Comparison of ENCODE assay signal across 1 cellular context in the genomic region with DNA sequence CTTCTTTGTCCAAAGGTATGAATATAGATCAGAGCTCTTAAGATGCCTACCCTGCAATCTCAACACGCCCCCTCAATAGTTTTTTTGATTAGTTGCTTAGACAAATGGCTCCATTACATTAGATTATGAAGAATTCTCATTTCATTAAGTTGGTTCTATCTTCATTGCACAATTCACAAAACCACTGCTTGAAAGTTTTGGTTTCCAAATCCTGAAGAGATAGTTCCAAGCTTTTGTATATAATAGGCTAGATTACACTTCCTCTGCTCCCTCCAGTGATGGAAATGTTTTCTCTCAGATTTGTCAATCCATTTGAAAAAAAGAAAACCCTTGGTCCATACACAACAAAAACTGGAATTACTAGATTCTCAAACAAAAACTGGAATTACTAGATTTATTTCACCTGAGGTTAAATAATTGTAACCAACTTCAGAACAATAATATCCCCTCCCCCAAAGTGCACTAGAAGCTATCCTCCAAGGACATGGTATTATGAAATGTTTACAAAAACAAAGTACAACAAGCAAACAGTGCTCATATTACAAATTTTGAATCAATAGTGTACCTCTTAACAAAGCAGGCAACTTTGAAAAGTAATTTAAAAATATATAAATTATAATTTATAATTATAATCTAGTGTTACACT.
TF ChIP-seq lines count a peak whose summit lies in the region.

No MANE protein-coding gene starts in this region.

TF ChIP-seq in HepG2, 621 proteins besides CTCF, POLR2A, EP300 and RAD21 (continued from another document and continues in another):
- TF ChIP-seq, protein P1, sequence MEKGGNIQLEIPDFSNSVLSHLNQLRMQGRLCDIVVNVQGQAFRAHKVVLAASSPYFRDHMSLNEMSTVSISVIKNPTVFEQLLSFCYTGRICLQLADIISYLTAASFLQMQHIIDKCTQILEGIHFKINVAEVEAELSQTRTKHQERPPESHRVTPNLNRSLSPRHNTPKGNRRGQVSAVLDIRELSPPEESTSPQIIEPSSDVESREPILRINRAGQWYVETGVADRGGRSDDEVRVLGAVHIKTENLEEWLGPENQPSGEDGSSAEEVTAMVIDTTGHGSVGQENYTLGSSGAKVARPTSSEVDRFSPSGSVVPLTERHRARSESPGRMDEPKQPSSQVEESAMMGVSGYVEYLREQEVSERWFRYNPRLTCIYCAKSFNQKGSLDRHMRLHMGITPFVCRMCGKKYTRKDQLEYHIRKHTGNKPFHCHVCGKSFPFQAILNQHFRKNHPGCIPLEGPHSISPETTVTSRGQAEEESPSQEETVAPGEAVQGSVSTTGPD (CRISPR knock-in tag; IDR thresholded peaks at IDR 0.05), result no peak
- TF ChIP-seq, protein P2, sequence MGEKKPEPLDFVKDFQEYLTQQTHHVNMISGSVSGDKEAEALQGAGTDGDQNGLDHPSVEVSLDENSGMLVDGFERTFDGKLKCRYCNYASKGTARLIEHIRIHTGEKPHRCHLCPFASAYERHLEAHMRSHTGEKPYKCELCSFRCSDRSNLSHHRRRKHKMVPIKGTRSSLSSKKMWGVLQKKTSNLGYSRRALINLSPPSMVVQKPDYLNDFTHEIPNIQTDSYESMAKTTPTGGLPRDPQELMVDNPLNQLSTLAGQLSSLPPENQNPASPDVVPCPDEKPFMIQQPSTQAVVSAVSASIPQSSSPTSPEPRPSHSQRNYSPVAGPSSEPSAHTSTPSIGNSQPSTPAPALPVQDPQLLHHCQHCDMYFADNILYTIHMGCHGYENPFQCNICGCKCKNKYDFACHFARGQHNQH (CRISPR knock-in tag; IDR thresholded peaks at IDR 0.05), result no peak
- TF ChIP-seq NFE2L1 (CRISPR knock-in tag; IDR thresholded peaks at IDR 0.05; ENCODE audit: borderline replicate concordance), result no peak
- TF ChIP-seq NFIC (IDR thresholded peaks at IDR 0.05; ENCODE audit: low read length), result peak; percentile 87; the same call in 1 of the 2 replicates
- no peak for TF ChIP-seq ZNF143 (CRISPR knock-in tag; IDR thresholded peaks at IDR 0.05)
- no peak for TF ChIP-seq ZNF451 (CRISPR knock-in tag; IDR thresholded peaks at IDR 0.05)
- TF ChIP-seq ZNF484 (CRISPR knock-in tag; IDR thresholded peaks at IDR 0.05; ENCODE audit: borderline replicate concordance, low read depth), result no peak
- TF ChIP-seq SNAPC2 (CRISPR knock-in tag; IDR thresholded peaks at IDR 0.05), result no peak
- TF ChIP-seq TRIM24 (CRISPR knock-in tag; IDR thresholded peaks at IDR 0.05), result no peak
- TF ChIP-seq, protein P3, sequence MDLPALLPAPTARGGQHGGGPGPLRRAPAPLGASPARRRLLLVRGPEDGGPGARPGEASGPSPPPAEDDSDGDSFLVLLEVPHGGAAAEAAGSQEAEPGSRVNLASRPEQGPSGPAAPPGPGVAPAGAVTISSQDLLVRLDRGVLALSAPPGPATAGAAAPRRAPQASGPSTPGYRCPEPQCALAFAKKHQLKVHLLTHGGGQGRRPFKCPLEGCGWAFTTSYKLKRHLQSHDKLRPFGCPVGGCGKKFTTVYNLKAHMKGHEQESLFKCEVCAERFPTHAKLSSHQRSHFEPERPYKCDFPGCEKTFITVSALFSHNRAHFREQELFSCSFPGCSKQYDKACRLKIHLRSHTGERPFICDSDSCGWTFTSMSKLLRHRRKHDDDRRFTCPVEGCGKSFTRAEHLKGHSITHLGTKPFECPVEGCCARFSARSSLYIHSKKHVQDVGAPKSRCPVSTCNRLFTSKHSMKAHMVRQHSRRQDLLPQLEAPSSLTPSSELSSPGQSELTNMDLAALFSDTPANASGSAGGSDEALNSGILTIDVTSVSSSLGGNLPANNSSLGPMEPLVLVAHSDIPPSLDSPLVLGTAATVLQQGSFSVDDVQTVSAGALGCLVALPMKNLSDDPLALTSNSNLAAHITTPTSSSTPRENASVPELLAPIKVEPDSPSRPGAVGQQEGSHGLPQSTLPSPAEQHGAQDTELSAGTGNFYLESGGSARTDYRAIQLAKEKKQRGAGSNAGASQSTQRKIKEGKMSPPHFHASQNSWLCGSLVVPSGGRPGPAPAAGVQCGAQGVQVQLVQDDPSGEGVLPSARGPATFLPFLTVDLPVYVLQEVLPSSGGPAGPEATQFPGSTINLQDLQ (CRISPR knock-in tag; IDR thresholded peaks at IDR 0.05), result no peak
- no peak for TF ChIP-seq ZNF260 (CRISPR knock-in tag; IDR thresholded peaks at IDR 0.05; ENCODE audit: borderline replicate concordance, low read depth)
- TF ChIP-seq KMT2A (CRISPR knock-in tag; IDR thresholded peaks at IDR 0.05), result no peak
- no peak for TF ChIP-seq GFI1 (CRISPR knock-in tag; IDR thresholded peaks at IDR 0.05; ENCODE audit: borderline replicate concordance)
- TF ChIP-seq ZNF772 (CRISPR knock-in tag; IDR thresholded peaks at IDR 0.05), result no peak
- TF ChIP-seq, protein P4, sequence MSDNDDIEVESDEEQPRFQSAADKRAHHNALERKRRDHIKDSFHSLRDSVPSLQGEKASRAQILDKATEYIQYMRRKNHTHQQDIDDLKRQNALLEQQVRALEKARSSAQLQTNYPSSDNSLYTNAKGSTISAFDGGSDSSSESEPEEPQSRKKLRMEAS (IDR thresholded peaks at IDR 0.05), result no peak
- TF ChIP-seq, protein P5, sequence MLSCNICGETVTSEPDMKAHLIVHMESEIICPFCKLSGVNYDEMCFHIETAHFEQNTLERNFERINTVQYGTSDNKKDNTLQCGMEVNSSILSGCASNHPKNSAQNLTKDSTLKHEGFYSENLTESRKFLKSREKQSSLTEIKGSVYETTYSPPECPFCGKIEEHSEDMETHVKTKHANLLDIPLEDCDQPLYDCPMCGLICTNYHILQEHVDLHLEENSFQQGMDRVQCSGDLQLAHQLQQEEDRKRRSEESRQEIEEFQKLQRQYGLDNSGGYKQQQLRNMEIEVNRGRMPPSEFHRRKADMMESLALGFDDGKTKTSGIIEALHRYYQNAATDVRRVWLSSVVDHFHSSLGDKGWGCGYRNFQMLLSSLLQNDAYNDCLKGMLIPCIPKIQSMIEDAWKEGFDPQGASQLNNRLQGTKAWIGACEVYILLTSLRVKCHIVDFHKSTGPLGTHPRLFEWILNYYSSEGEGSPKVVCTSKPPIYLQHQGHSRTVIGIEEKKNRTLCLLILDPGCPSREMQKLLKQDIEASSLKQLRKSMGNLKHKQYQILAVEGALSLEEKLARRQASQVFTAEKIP (CRISPR knock-in tag; IDR thresholded peaks at IDR 0.05; ENCODE audit: borderline replicate concordance), result no peak
- no peak for TF ChIP-seq JUNB (CRISPR knock-in tag; IDR thresholded peaks at IDR 0.05; ENCODE audit: borderline replicate concordance)
- TF ChIP-seq SETDB1 (CRISPR knock-in tag; IDR thresholded peaks at IDR 0.05; ENCODE audit: borderline replicate concordance), result no peak
- TF ChIP-seq ZNF430 (CRISPR knock-in tag; IDR thresholded peaks at IDR 0.05), result no peak
- TF ChIP-seq, protein P6, sequence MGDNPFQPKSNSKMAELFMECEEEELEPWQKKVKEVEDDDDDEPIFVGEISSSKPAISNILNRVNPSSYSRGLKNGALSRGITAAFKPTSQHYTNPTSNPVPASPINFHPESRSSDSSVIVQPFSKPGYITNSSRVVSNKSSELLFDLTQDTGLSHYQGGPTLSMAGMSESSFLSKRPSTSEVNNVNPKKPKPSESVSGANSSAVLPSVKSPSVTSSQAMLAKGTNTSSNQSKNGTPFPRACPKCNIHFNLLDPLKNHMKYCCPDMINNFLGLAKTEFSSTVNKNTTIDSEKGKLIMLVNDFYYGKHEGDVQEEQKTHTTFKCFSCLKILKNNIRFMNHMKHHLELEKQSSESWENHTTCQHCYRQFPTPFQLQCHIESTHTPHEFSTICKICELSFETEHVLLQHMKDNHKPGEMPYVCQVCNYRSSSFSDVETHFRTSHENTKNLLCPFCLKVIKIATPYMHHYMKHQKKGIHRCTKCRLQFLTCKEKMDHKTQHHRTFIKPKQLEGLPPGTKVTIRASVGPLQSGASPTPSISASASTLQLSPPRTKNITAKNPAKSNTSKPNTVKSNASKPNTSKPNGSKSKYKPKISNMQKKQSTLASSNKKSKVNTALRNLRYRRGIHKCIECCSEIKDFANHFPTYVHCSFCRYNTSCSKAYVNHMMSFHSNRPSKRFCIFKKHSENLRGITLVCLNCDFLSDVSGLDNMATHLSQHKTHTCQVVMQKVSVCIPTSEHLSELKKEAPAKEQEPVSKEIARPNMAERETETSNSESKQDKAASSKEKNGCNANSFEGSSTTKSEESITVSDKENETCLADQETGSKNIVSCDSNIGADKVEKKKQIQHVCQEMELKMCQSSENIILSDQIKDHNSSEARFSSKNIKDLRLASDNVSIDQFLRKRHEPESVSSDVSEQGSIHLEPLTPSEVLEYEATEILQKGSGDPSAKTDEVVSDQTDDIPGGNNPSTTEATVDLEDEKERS (CRISPR knock-in tag; IDR thresholded peaks at IDR 0.05), result no peak
- TF ChIP-seq IRF2 (CRISPR knock-in tag; IDR thresholded peaks at IDR 0.05), result peak; percentile 30; the same call in 1 of the 2 replicates
- TF ChIP-seq, protein P7, sequence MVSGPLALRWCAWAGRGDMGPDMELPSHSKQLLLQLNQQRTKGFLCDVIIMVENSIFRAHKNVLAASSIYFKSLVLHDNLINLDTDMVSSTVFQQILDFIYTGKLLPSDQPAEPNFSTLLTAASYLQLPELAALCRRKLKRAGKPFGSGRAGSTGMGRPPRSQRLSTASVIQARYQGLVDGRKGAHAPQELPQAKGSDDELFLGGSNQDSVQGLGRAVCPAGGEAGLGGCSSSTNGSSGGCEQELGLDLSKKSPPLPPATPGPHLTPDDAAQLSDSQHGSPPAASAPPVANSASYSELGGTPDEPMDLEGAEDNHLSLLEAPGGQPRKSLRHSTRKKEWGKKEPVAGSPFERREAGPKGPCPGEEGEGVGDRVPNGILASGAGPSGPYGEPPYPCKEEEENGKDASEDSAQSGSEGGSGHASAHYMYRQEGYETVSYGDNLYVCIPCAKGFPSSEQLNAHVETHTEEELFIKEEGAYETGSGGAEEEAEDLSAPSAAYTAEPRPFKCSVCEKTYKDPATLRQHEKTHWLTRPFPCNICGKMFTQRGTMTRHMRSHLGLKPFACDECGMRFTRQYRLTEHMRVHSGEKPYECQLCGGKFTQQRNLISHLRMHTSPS (CRISPR knock-in tag; IDR thresholded peaks at IDR 0.05; ENCODE audit: low read depth), result no peak
- TF ChIP-seq ZNF124 (CRISPR knock-in tag; IDR thresholded peaks at IDR 0.05), result no peak
- no peak for TF ChIP-seq NR2F6 (IDR thresholded peaks at IDR 0.05)
- TF ChIP-seq NR2F6 (CRISPR knock-in tag; IDR thresholded peaks at IDR 0.05), result 0 out of 2 replicates have a peak, but pooled peaks have one; percentile 10
- TF ChIP-seq ZNF552 (CRISPR knock-in tag; IDR thresholded peaks at IDR 0.05; ENCODE audit: borderline replicate concordance), result no peak
- no peak for TF ChIP-seq ZBTB42 (CRISPR knock-in tag; IDR thresholded peaks at IDR 0.05)
- no peak for TF ChIP-seq MED8 (CRISPR knock-in tag; IDR thresholded peaks at IDR 0.05; ENCODE audit: insufficient replicate concordance)
- TF ChIP-seq, protein P8, sequence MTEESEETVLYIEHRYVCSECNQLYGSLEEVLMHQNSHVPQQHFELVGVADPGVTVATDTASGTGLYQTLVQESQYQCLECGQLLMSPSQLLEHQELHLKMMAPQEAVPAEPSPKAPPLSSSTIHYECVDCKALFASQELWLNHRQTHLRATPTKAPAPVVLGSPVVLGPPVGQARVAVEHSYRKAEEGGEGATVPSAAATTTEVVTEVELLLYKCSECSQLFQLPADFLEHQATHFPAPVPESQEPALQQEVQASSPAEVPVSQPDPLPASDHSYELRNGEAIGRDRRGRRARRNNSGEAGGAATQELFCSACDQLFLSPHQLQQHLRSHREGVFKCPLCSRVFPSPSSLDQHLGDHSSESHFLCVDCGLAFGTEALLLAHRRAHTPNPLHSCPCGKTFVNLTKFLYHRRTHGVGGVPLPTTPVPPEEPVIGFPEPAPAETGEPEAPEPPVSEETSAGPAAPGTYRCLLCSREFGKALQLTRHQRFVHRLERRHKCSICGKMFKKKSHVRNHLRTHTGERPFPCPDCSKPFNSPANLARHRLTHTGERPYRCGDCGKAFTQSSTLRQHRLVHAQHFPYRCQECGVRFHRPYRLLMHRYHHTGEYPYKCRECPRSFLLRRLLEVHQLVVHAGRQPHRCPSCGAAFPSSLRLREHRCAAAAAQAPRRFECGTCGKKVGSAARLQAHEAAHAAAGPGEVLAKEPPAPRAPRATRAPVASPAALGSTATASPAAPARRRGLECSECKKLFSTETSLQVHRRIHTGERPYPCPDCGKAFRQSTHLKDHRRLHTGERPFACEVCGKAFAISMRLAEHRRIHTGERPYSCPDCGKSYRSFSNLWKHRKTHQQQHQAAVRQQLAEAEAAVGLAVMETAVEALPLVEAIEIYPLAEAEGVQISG (CRISPR knock-in tag; IDR thresholded peaks at IDR 0.05), result no peak
- TF ChIP-seq TCF12 (IDR thresholded peaks at IDR 0.05), result no peak
- no peak for TF ChIP-seq TCF12 (CRISPR knock-in tag; IDR thresholded peaks at IDR 0.05)
- TF ChIP-seq ZIK1 (CRISPR knock-in tag; IDR thresholded peaks at IDR 0.05; ENCODE audit: borderline replicate concordance, low read depth), result no peak
- no peak for TF ChIP-seq ZNF773 (CRISPR knock-in tag; IDR thresholded peaks at IDR 0.05; ENCODE audit: borderline replicate concordance)
- no peak for TF ChIP-seq NFYB (CRISPR knock-in tag; IDR thresholded peaks at IDR 0.05)
- no peak for TF ChIP-seq ZNF567 (CRISPR knock-in tag; IDR thresholded peaks at IDR 0.05; ENCODE audit: borderline replicate concordance)
- TF ChIP-seq TOPORS (CRISPR knock-in tag; IDR thresholded peaks at IDR 0.05), result no peak
- no peak for TF ChIP-seq ISX (CRISPR knock-in tag; conservative IDR thresholded peaks at IDR 0.05)
- TF ChIP-seq BRD4 (CRISPR knock-in tag; IDR thresholded peaks at IDR 0.05), result no peak
- TF ChIP-seq KDM4B (CRISPR knock-in tag; IDR thresholded peaks at IDR 0.05), result no peak
- no peak for TF ChIP-seq ELF4 (CRISPR knock-in tag; IDR thresholded peaks at IDR 0.05; ENCODE audit: borderline replicate concordance)
- TF ChIP-seq WIZ (CRISPR knock-in tag; IDR thresholded peaks at IDR 0.05), result no peak
- TF ChIP-seq ZNF572 (CRISPR knock-in tag; IDR thresholded peaks at IDR 0.05), result no peak
- TF ChIP-seq KMT2B (CRISPR knock-in tag; IDR thresholded peaks at IDR 0.05), result 0 out of 2 replicates have a peak, but pooled peaks have one; percentile 26
- TF ChIP-seq, protein P9, sequence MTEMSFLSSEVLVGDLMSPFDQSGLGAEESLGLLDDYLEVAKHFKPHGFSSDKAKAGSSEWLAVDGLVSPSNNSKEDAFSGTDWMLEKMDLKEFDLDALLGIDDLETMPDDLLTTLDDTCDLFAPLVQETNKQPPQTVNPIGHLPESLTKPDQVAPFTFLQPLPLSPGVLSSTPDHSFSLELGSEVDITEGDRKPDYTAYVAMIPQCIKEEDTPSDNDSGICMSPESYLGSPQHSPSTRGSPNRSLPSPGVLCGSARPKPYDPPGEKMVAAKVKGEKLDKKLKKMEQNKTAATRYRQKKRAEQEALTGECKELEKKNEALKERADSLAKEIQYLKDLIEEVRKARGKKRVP (CRISPR knock-in tag; IDR thresholded peaks at IDR 0.05), result peak in 1 of 2 experiments; percentile 40; a peak in 1 of 4 replicates
- no peak for TF ChIP-seq HIVEP1 (CRISPR knock-in tag; IDR thresholded peaks at IDR 0.05)
- no peak for TF ChIP-seq HOXA9 (CRISPR knock-in tag; IDR thresholded peaks at IDR 0.05; ENCODE audit: borderline replicate concordance)
- TF ChIP-seq ZNF251 (CRISPR knock-in tag; IDR thresholded peaks at IDR 0.05), result no peak
- TF ChIP-seq HES4 (CRISPR knock-in tag; IDR thresholded peaks at IDR 0.05; ENCODE audit: borderline replicate concordance), result no peak
- 0 out of 2 replicates have a peak, but pooled peaks have one; percentile 24 for TF ChIP-seq TARDBP (CRISPR knock-in tag; IDR thresholded peaks at IDR 0.05)
